8 cellular contexts compared by ENCODE assay signal in genomic region chr14:31208546-31209424, GRCh38. TPM values are rescaled to one million over a fixed set of nuclear protein-coding genes. Genes with fewer than 3 reads are reported as not detected.
DNase-seq lines count a peak whose midpoint lies in the region; ATAC-seq and TF ChIP-seq lines count a peak whose summit lies in the region.

No MANE protein-coding gene starts in this region.

- H3K4me3 Mint-ChIP-seq in nephron, result peak overlapping the region; percentile 92 to 99 (median 98)

- no peak for ATAC-seq in HG03039 (IDR thresholded peaks at IDR 0.05; ENCODE audit: unreplicated experiment)

- peaks cover 25% of the 10 kb centered on the region for H3K4me1 Mint-ChIP-seq in nephron

- no peaks in the 10 kb centered on the region for H3K27me3 ChIP-seq in SJCRH30

- H3K9me3 ChIP-seq in SJCRH30 (replicated peaks), result no peaks in the 10 kb centered on the region

- H3K4me3 ChIP-seq in GM12865 (ENCODE audit: low read depth, low read length), result peak overlapping the region; percentile 73
- peak overlapping the region; percentile 93 for H3K4me3 ChIP-seq in SJCRH30
- peak overlapping the region; percentile 83 for H3K4me3 ChIP-seq in choroid plexus epithelial cell (ENCODE audit: low read depth, low read length)

- H3K36me3 ChIP-seq in SJCRH30, result peaks cover 6% of the 10 kb centered on the region

- H3K9me3 Mint-ChIP-seq in nephron, result no peaks in the 10 kb centered on the region

- H3K4me1 ChIP-seq in SJCRH30, result peaks cover 8% of the 10 kb centered on the region

- peaks cover 11% of the 10 kb centered on the region for H3K36me3 Mint-ChIP-seq in nephron (ENCODE audit: low read depth)

- H3K27me3 Mint-ChIP-seq in nephron (ENCODE audit: low read depth), result peaks cover 4% of the 10 kb centered on the region

- DNase-seq in GM12865 (ENCODE audit: low read depth), result no peak
- DNase-seq in SJCRH30, result peak in 1 of 2 experiments; percentile 27
- no peak for DNase-seq in choroid plexus epithelial cell (ENCODE audit: low read depth)
- no peak for DNase-seq in NCI-H1092 (lab: John Stamatoyannopoulos, UW)
- DNase-seq in NOMO-1 treated with DMSO at 0.1 percent for 48 hours (lab: John Stamatoyannopoulos, UW; ENCODE audit: unreplicated experiment), result no peak
- DNase-seq in HEK293T (ENCODE audit: extremely low spot score), result no peak

- POLR2A ChIA-PET in HEK293T (lab: Yijun Ruan, JAX), result interaction anchor here (0.6 to 3.0 kb wide), 9 partner anchors 8 to 265 kb away, joined by 3 to 15 read pairs (median 5); partner anchors contain the start of genes HEATR5A and STRN3

- CTCF ChIA-PET in HEK293T (lab: Yijun Ruan, JAX), result interaction anchor here (0.6 kb wide), 2 partner anchors 21 to 151 kb away, joined by 3 read pairs; no protein-coding TSS in a partner anchor

- peak overlapping the region; percentile 100 for H3K27ac Mint-ChIP-seq in nephron

- H3K27ac ChIP-seq in SJCRH30, result peak overlapping the region; percentile 96

- no peak for TF ChIP-seq CTCF in GM12865 (IDR thresholded peaks at IDR 0.05; ENCODE audit: insufficient read depth, low read depth, low read length, missing control alignments)
- no peak for TF ChIP-seq CTCF in choroid plexus epithelial cell (conservative IDR thresholded peaks at IDR 0.05; ENCODE audit: low read depth, low read length)
- TF ChIP-seq CTCF in nephron (IDR thresholded peaks at IDR 0.05; ENCODE audit: unreplicated experiment in 3 of 3), result no peak

TF ChIP-seq in HEK293T, 16 proteins besides CTCF, POLR2A, EP300 and RAD21:
- TF ChIP-seq NFRKB (IDR thresholded peaks at IDR 0.05) (no peak), ARNT (IDR thresholded peaks at IDR 0.05) (no peak), FOXK2 (IDR thresholded peaks at IDR 0.05) (no peak), LEF1 (IDR thresholded peaks at IDR 0.05; ENCODE audit: borderline replicate concordance) (no peak), PKNOX1 (IDR thresholded peaks at IDR 0.05) (no peak), SP1 (IDR thresholded peaks at IDR 0.05) (no peak), ZNF384 (IDR thresholded peaks at IDR 0.05) (no peak), BHLHE40 (IDR thresholded peaks at IDR 0.05; ENCODE audit: borderline replicate concordance) (no peak), ELF4 (IDR thresholded peaks at IDR 0.05) (no peak), L3MBTL2 (conservative IDR thresholded peaks at IDR 0.05) (no peak), FOXM1 (IDR thresholded peaks at IDR 0.05; ENCODE audit: borderline replicate concordance) (no peak), TARDBP (IDR thresholded peaks at IDR 0.05) (no peak)

RNA-seq across cellular contexts. Expression of gene HECTD1, which starts 1.2 kb away (rescaled TPM):
- total RNA-seq in SJCRH30 (2014; rRNA removed; shearing (Covaris generic)), result 145 and 153 TPM in 2 replicates
